ENCODE assay signal across 8 cellular contexts in the genomic region with DNA sequence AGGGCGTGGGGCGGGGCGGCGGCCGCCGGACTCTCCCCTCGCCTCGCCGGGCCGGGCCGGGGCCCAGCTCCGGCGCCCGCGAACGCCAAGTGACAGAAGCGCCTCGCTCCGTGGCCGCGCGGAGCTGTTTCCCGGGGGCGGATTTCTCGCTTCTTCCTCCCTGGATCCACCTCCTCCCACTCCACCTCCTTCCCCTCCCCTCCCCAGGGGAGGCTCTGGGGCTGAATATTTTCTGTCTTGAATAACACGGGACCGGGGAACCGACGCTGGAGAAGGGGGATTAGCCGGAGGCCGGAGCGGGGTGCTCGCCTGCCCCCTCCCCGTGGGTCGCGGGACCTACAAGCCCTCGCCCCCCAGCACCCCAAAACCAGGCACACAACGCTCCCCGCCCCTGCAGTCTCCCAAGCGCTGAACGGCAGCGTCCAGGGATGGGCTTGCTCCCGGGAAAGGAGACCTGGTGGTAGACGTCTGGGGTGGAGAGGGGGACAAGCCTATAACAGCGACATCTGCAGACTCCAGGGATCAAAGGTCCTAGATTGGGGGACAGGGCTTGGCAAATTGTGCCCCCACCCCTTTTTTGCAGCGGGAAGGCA. TPM values are rescaled to one million over a fixed set of nuclear protein-coding genes. Genes with fewer than 3 reads are reported as not detected.
DNase-seq lines count a peak whose midpoint lies in the region; ATAC-seq and TF ChIP-seq lines count a peak whose summit lies in the region.

A gene (minus strand): TSS at position 100 of the 593 bp plus-strand sequence. CDS start 1,988 bp downstream, outside the sequence.

- TF ChIP-seq EP300 in stomach (IDR thresholded peaks at IDR 0.05): no peak

- 1% methylated on average over 26 to 46 of the region's 46 CpGs for WGBS in esophagus, 2 donors
- 0 to 1% (median 0%) methylated on average over 21 to 46 of the region's 46 CpGs for WGBS in stomach, 5 donors

- intact Hi-C loops in stomach (cut with DNase I; ENCODE audit: low total_unique reads): loop anchor here (10.0 kb wide), 1 partner anchor 79 kb away; no protein-coding TSS in a partner anchor

- no peaks in the 10 kb centered on the region for H3K9me3 Mint-ChIP-seq in activated T-cell treated with anti-CD3 and anti-CD28 coated beads, Interleukin-2, amount 50 U/mL, for 24 hours

- peak; percentile 1 for ATAC-seq in HG02884 (IDR thresholded peaks at IDR 0.05; ENCODE audit: unreplicated experiment)

- H3K4me3 Mint-ChIP-seq in activated T-cell treated with anti-CD3 and anti-CD28 coated beads, Interleukin-2, amount 50 U/mL, for 24 hours: peak within 1 kb of the TSS; percentile 83

- H3K27me3 ChIP-seq in esophagus (ENCODE audit: control insufficient read depth in 1 of 2, insufficient read depth in 2 of 2, low read length in 2 of 2) (no peaks in the 10 kb centered on the region), stomach (no peaks in the 10 kb centered on the region)

- H3K36me3 ChIP-seq in esophagus (ENCODE audit: control insufficient read depth in 2 of 2, insufficient read depth in 2 of 2, low read length in 1 of 2) (no peaks in the 10 kb centered on the region), stomach (peaks cover 0 to 3% (median 0%) of the 10 kb centered on the region in 4 donors)

- DNase-seq in NK-92 treated with Interleukin-12 subunit alpha and Interleukin-12 subunit beta, amount 100 ng/mL, for 24 hours (lab: John Stamatoyannopoulos, UW): peak; percentile 10
- DNase-seq in NK-92 (lab: John Stamatoyannopoulos, UW; ENCODE audit: unreplicated experiment) (no peak), NCI-H345 treated with DMSO at 0.1 percent for 48 hours (lab: John Stamatoyannopoulos, UW; ENCODE audit: unreplicated experiment) (peak; percentile 53), mucosa of gallbladder (ENCODE audit: low spot score) (peak; percentile 71), stomach (peak; percentile 71)
- no peak for DNase-seq in activated T-cell treated with anti-CD3 and anti-CD28 coated beads, Interleukin-2, amount 50 U/mL, for 24 hours

- H3K4me3 ChIP-seq in esophagus (ENCODE audit: low read depth in 1 of 2, low read length in 2 of 2) (peak within 1 kb of the TSS; percentile 62 to 70), stomach (peak within 1 kb of the TSS; percentile 70 to 86 (median 72))

- TF ChIP-seq CTCF in stomach (IDR thresholded peaks at IDR 0.05): no peak

- H3K4me1 Mint-ChIP-seq in activated T-cell treated with anti-CD3 and anti-CD28 coated beads, Interleukin-2, amount 50 U/mL, for 24 hours (ENCODE audit: low read depth): peaks cover 26% of the 10 kb centered on the region

- H3K9me3 ChIP-seq in esophagus (ENCODE audit: control insufficient read depth in 2 of 2, insufficient read depth in 1 of 2, low read depth in 1 of 2, low read length in 1 of 2): no peaks in the 10 kb centered on the region
- no peaks in the 10 kb centered on the region for H3K9me3 ChIP-seq in stomach

- H3K36me3 Mint-ChIP-seq in activated T-cell treated with anti-CD3 and anti-CD28 coated beads, Interleukin-2, amount 50 U/mL, for 24 hours (ENCODE audit: low read depth): peaks cover 5% of the 10 kb centered on the region

- peaks cover 0 to 5% of the 10 kb centered on the region in 2 donors for H3K4me1 ChIP-seq in esophagus (ENCODE audit: control insufficient read depth in 2 of 2, insufficient read depth in 2 of 2, low read length in 1 of 2)
- peaks cover 0 to 44% (median 26%) of the 10 kb centered on the region in 4 donors for H3K4me1 ChIP-seq in stomach

- no peak for TF ChIP-seq POLR2A in stomach (IDR thresholded peaks at IDR 0.05)

- peak within 1 kb of the TSS; percentile 91 for H3K27ac Mint-ChIP-seq in activated T-cell treated with anti-CD3 and anti-CD28 coated beads, Interleukin-2, amount 50 U/mL, for 24 hours

- H3K27me3 Mint-ChIP-seq in activated T-cell treated with anti-CD3 and anti-CD28 coated beads, Interleukin-2, amount 50 U/mL, for 24 hours: no peaks in the 10 kb centered on the region

- H3K27ac ChIP-seq in esophagus (ENCODE audit: low read depth in 2 of 2, low read length in 1 of 2) (peak within 1 kb of the TSS; percentile 93 to 97), stomach (peak within 1 kb of the TSS; percentile 96 to 100 (median 98))

RNA-seq across cellular contexts. Expression of the gene that starts here (rescaled TPM):
- polyA plus RNA-seq in esophagus (1 to 10 TPM; 8.3 to 9.7 TPM), stomach (10 to 100 TPM; 12.7 to 37.7 (median 20.5) TPM)
- total RNA-seq in mucosa of gallbladder (94.3 TPM), stomach (100 to 1,000 TPM in 1 of 5 donors, 10 to 100 TPM in 4; 24.9 to 166 (median 93.9) TPM)

Comparison
In these comparisons a context has a peak if more than half of its experiments do, and no peak if none do; other contexts are left out.
1. DNase-seq: peak in NK-92 treated with Interleukin-12 subunit alpha and Interleukin-12 subunit beta, amount 100 ng/mL, for 24 hours (single experiment), NCI-H345 treated with DMSO at 0.1 percent for 48 hours (single experiment), mucosa of gallbladder (single experiment) and stomach (single experiment); none in NK-92 (single experiment) and activated T-cell treated with anti-CD3 and anti-CD28 coated beads, Interleukin-2, amount 50 U/mL, for 24 hours (single experiment).